In the genomic region with DNA sequence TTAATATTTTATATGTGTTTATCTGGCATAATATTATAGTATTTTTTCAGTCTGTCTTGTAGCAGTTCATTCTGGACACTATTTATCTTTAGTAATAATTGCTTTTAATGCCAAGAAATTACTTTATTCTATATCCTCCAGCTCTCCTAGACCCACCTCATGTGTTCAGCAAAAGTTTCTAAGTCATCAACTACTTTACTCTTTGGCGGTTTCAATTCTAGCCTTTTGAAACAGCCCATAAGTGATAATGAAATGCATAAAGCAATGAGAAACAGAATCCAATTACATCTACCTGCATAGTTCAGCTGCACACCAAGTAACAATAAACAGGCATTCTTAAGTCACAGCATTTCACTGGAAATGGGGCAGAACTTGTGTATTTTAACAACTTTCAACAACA, we compare ENCODE assay signal across 32 cellular contexts.
"Had no signal": no experiment of that assay in that cellular context is flagged by ENCODE, and none has a peak within 500 bp of the region (broad histone marks: within the 10 kb centered on the region; RNA-seq: fewer than 3 reads in every experiment).

No MANE protein-coding gene starts in this region.

- H3K9me3 ChIP-seq: MG63 had no signal

- H3K4me3 ChIP-seq: MG63 had no signal

- H3K27me3 ChIP-seq: MG63 had no signal

- DNase-seq: Kasumi-1, MG63, MM.1S, MV-4-11, NCI-H1048, NCI-H1092, NCI-H1092 treated with DMSO at 0.1 percent for 48 hours, NCI-H1105, NCI-H1105 treated with DMSO at 0.1 percent for 48 hours, NCI-H1417 treated with DMSO at 0.1 percent for 48 hours, NCI-H1436, NCI-H1436 treated with DMSO at 0.1 percent for 48 hours, NCI-H146, NCI-H1694, NCI-H1694 treated with DMSO at 0.1 percent for 48 hours, NCI-H187, NCI-H187 treated with DMSO at 0.1 percent for 48 hours, NCI-H1930, NCI-H2029, NCI-H2029 treated with DMSO at 0.1 percent for 48 hours, NCI-H2081, NCI-H2081 treated with DMSO at 0.1 percent for 48 hours, NCI-H2107, NCI-H2171, NCI-H2227 treated with DMSO at 0.1 percent for 48 hours, NCI-H226, NCI-H345, NCI-H446, NCI-H446 treated with DMSO at 0.1 percent for 48 hours, NCI-H510A, NCI-H510A treated with DMSO at 0.1 percent for 48 hours, NCI-H524 had no signal

- H3K36me3 ChIP-seq: MG63 had no signal
